Comparison of ENCODE assay signal across 9 cellular contexts in the genomic region with DNA sequence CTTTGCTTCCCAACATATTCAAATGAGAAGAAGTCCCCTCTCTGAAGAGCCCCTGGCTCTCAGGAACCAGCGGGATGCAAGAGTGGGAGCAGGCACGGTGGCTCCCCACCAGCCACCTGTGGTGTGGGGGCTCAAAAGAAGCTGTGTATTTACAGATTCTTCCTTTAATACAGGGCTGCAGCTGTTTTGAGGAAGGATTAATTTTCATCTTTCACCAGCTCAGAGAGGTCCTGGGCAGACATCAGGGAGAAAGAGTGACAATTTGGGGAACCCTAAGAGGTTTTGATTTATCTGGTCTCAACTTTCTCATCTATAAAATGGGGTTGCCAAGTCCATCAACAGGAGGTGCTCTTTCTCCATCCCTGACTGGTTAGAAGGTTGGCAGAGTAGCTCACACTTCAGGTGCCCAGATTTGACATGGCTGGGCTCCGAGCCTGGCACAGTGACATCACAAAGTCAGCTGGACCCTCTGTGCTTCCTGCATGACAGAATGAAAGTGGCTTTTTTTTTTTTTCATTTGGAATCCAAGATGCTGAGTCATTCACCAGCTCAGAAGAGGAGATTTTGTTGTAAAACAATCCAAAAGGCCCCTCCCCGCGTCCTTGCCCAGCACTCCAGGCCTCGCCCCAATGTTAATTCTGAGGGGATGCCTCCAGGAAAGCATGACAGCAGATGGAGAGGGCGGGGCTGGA. TPM values are rescaled to one million over a fixed set of nuclear protein-coding genes. Genes with fewer than 3 reads are reported as not detected.
DNase-seq lines count a peak whose midpoint lies in the region; ATAC-seq and TF ChIP-seq lines count a peak whose summit lies in the region.
"Had no signal": no experiment of that assay in that cellular context is flagged by ENCODE, and none has a peak within 500 bp of the region (broad histone marks: within the 10 kb centered on the region; RNA-seq: fewer than 3 reads in every experiment).

No MANE protein-coding gene starts in this region.

- H3K36me3 ChIP-seq in MG63, result no peaks in the 10 kb centered on the region

- ATAC-seq in HG02798 (IDR thresholded peaks at IDR 0.05; ENCODE audit: poor library complexity, unreplicated experiment), result no peak

- intact Hi-C loops in activated naive CD4-positive, alpha-beta T cell treated with anti-CD3 and anti-CD28 coated beads for 36 hours (cut with micrococcal nuclease), result no loop called here

- H3K4me3 ChIP-seq in MG63, result no peak overlapping the region
- H3K4me3 ChIP-seq in cardiac fibroblast (replicated peaks in 1 of 2; ENCODE audit: low read depth in 2 of 2, low read length in 2 of 2), result no peak overlapping the region

- peak; percentile 28 for TF ChIP-seq CTCF in cardiac fibroblast (IDR thresholded peaks at IDR 0.05; ENCODE audit: low read depth, low read length)

- no peak overlapping the region for H3K4me3 Mint-ChIP-seq in T-helper 2 cell treated with Interferon-gamma antibody and Interleukin-4, amounts not matched to agents 5 μg/mL and 100 μg/mL, for 36 hours
- H3K4me3 Mint-ChIP-seq in activated naive CD4-positive, alpha-beta T cell treated with anti-CD3 and anti-CD28 coated beads for 36 hours, result no peak overlapping the region

- CTCF ChIA-PET in activated naive CD4-positive, alpha-beta T cell treated with anti-CD3 and anti-CD28 coated beads for 36 hours (lab: Charles Lee), result interaction anchor here (1.2 kb wide), 1 partner anchor 316 kb away, joined by 3 read pairs; no protein-coding TSS in a partner anchor

- H3K27me3 Mint-ChIP-seq in T-helper 2 cell treated with Interferon-gamma antibody and Interleukin-4, amounts not matched to agents 5 μg/mL and 100 μg/mL, for 36 hours (ENCODE audit: low read depth), result peaks cover 15% of the 10 kb centered on the region
- H3K27me3 Mint-ChIP-seq in activated naive CD4-positive, alpha-beta T cell treated with anti-CD3 and anti-CD28 coated beads for 36 hours (ENCODE audit: low read depth), result peaks cover 20% of the 10 kb centered on the region

- H3K4me1 Mint-ChIP-seq in T-helper 2 cell treated with Interferon-gamma antibody and Interleukin-4, amounts not matched to agents 5 μg/mL and 100 μg/mL, for 36 hours (ENCODE audit: low read depth), result no peaks in the 10 kb centered on the region
- no peaks in the 10 kb centered on the region for H3K4me1 Mint-ChIP-seq in activated naive CD4-positive, alpha-beta T cell treated with anti-CD3 and anti-CD28 coated beads for 36 hours (ENCODE audit: low read depth)

- no peaks in the 10 kb centered on the region for H3K9me3 Mint-ChIP-seq in T-helper 2 cell treated with Interferon-gamma antibody and Interleukin-4, amounts not matched to agents 5 μg/mL and 100 μg/mL, for 36 hours
- H3K9me3 Mint-ChIP-seq in activated naive CD4-positive, alpha-beta T cell treated with anti-CD3 and anti-CD28 coated beads for 36 hours, result no peaks in the 10 kb centered on the region

- DNase-seq in GM03348 (ENCODE audit: low spot score), result peak; percentile 88
- peak; percentile 93 for DNase-seq in MG63
- peak; percentile 96 to 97 for DNase-seq in cardiac fibroblast (ENCODE audit: low read depth in 2 of 2)
- DNase-seq in myocyte (ENCODE audit: low read depth), result peak; percentile 86
- DNase-seq in T-helper 2 cell treated with Interferon-gamma antibody and Interleukin-4, amounts not matched to agents 5 μg/mL and 100 μg/mL, for 36 hours (ENCODE audit: low spot score), result no peak
- DNase-seq in activated CD4-positive, alpha-beta T cell treated with anti-CD3 and anti-CD28 coated beads for 1 hour, result no peak
- DNase-seq in activated naive CD4-positive, alpha-beta T cell treated with anti-CD3 and anti-CD28 coated beads for 36 hours, result no peak
- DNase-seq: NCI-H2081 treated with DMSO at 0.1 percent for 48 hours had no signal

- H3K27me3 ChIP-seq in MG63, result no peaks in the 10 kb centered on the region

- H3K9me3 ChIP-seq in MG63, result no peaks in the 10 kb centered on the region

- H3K27ac Mint-ChIP-seq in T-helper 2 cell treated with Interferon-gamma antibody and Interleukin-4, amounts not matched to agents 5 μg/mL and 100 μg/mL, for 36 hours, result no peak overlapping the region
- no peak overlapping the region for H3K27ac Mint-ChIP-seq in activated naive CD4-positive, alpha-beta T cell treated with anti-CD3 and anti-CD28 coated beads for 36 hours

- H3K36me3 Mint-ChIP-seq in T-helper 2 cell treated with Interferon-gamma antibody and Interleukin-4, amounts not matched to agents 5 μg/mL and 100 μg/mL, for 36 hours (ENCODE audit: low read depth), result no peaks in the 10 kb centered on the region
- no peaks in the 10 kb centered on the region for H3K36me3 Mint-ChIP-seq in activated naive CD4-positive, alpha-beta T cell treated with anti-CD3 and anti-CD28 coated beads for 36 hours (ENCODE audit: low read depth)

RNA-seq across cellular contexts. Expression of a gene that starts 15.5 kb away (rescaled TPM):
- 5.2 and 14.0 TPM in 2 replicates for total RNA-seq in MG63 (2014; rRNA removed; shearing (Covaris generic); ENCODE audit: low replicate concordance)
- total RNA-seq in myocyte, result 62.3 and 68.8 TPM in 2 replicates
- polyA plus RNA-seq in myocyte (2012), result 39.7 TPM
- not detected for total RNA-seq in activated naive CD4-positive, alpha-beta T cell treated with anti-CD3 and anti-CD28 coated beads for 36 hours

Comparison
In these comparisons a context has a peak if more than half of its experiments do, and no peak if none do; other contexts are left out.
1. DNase-seq: peak in GM03348 (single experiment), MG63 (single experiment), cardiac fibroblast (2 of 2) and myocyte (single experiment); none in T-helper 2 cell treated with Interferon-gamma antibody and Interleukin-4, amounts not matched to agents 5 μg/mL and 100 μg/mL, for 36 hours (single experiment), activated CD4-positive, alpha-beta T cell treated with anti-CD3 and anti-CD28 coated beads for 1 hour (single experiment) and activated naive CD4-positive, alpha-beta T cell treated with anti-CD3 and anti-CD28 coated beads for 36 hours (single experiment).